ENCODE assay signal across 9 cellular contexts in the genomic region with DNA sequence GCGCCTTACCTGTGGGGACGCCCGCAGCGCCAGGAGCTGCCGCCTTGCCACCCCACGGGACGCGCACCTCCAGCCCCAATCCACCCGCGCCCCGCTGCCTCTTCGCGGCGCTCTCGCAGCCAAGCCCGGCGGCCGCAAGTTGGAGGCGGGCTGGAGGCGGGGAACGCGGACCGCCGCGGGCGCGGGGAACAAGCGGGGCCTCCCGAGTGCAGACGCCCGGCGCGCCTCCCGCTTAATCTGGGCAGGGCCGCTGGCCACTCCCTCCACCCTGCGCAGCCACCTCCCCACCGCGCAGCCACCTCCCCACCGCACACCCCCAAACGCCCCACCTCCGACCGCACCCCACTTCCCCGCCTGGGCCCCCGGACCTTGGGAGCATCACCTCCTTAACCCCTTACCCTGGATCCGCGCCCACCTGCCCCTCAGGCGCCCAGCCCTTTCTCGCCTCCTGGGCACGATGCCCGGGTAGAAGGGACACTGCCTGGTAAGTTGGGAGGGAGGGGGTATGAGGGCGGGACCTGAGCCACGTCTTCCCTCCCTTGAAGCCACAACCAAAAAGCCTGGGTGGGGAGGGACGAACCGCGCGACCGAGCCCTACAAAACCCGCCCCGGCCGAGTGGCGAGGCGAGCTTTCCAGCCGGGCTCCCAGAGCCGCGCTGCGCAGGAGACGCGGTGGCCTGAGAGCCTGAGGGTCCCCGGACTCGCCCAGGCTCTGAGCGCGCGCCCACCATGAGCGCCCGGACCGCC. TPM values are rescaled to one million over a fixed set of nuclear protein-coding genes. Genes with fewer than 3 reads are reported as not detected.
DNase-seq lines count a peak whose midpoint lies in the region; ATAC-seq, FAIRE-seq and TF ChIP-seq lines count a peak whose summit lies in the region.
"Had no signal": no experiment of that assay in that cellular context is flagged by ENCODE, and none has a peak within 500 bp of the region (broad histone marks: within the 10 kb centered on the region; RNA-seq: fewer than 3 reads in every experiment).

A gene (plus strand): TSS at position 627 of the 747 bp plus-strand sequence. CDS start 103 bp downstream, at position 730.
A gene (minus strand): TSS at position 208 of the 747 bp plus-strand sequence. CDS start 16,722 bp downstream, outside the sequence.

- H3K36me3 Mint-ChIP-seq in activated naive CD4-positive, alpha-beta T cell treated with anti-CD3 and anti-CD28 coated beads for 36 hours (ENCODE audit: low read depth): no peaks in the 10 kb centered on the region
- H3K36me3 Mint-ChIP-seq in H9 (ENCODE audit: insufficient read depth in 1 of 3, low read depth in 3 of 3): no peaks in the 10 kb centered on the region; a peak in 1 of 7 replicates

- H3K27ac Mint-ChIP-seq in activated naive CD4-positive, alpha-beta T cell treated with anti-CD3 and anti-CD28 coated beads for 36 hours: no peak within 1 kb of the TSS
- H3K27ac Mint-ChIP-seq in H9: no peak within 1 kb of the TSS

- POLR2A ChIA-PET in GM12878 (lab: Charles Lee): no interaction called here

- H3K27me3 ChIP-seq in H9 (ENCODE audit: insufficient read depth, low read length): peaks cover 6% of the 10 kb centered on the region; the same call in 1 of the 2 replicates
- H3K27me3 ChIP-seq in MM.1S (replicated peaks; ENCODE audit: insufficient read depth, low read length): no peaks in the 10 kb centered on the region
- H3K27me3 ChIP-seq in GM12878 (replicated peaks in 1 of 2; ENCODE audit: control insufficient read depth in 2 of 2, insufficient read depth in 2 of 2, low read length in 1 of 2): peaks cover 0 to 2% of the 10 kb centered on the region in 2 experiments; a peak in 2 of 4 replicates
- H3K27me3 ChIP-seq in kidney epithelial cell (ENCODE audit: control insufficient read depth, insufficient read depth, low read length): no peaks in the 10 kb centered on the region
- peaks cover 11 to 22% (median 17%) of the 10 kb centered on the region in 5 donors for H3K27me3 ChIP-seq in subcutaneous abdominal adipose tissue (ENCODE audit: control insufficient read depth in 5 of 5, insufficient read depth in 4 of 5, low read length in 5 of 5)

- H3K9me2 ChIP-seq in MM.1S (replicated peaks; ENCODE audit: insufficient read depth, low read length): no peaks in the 10 kb centered on the region

- no peaks in the 10 kb centered on the region for H3K79me1 ChIP-seq in H9 (ENCODE audit: insufficient read depth, low read depth, low read length, poor library complexity, severe bottlenecking)

- H3K4me1 Mint-ChIP-seq in activated naive CD4-positive, alpha-beta T cell treated with anti-CD3 and anti-CD28 coated beads for 36 hours (ENCODE audit: low read depth): peaks cover 4% of the 10 kb centered on the region
- peaks cover 10 to 19% of the 10 kb centered on the region in 2 experiments for H3K4me1 Mint-ChIP-seq in H9

- WGBS in H9 (ENCODE audit: extremely low coverage, insufficient read length, low lambda C conversion rate): no CpG with 5 or more reads among the region's 76 CpGs
- WGBS in GM12878 (ENCODE audit: insufficient coverage, insufficient replicate concordance, low lambda C conversion rate, missing lambda C conversion rate): under 1% methylated on average over 63 of the region's 76 CpGs

- in situ Hi-C loops in GM12878 (cut with MboI): no loop called here

- H2BK120ac ChIP-seq in H9 (ENCODE audit: low read depth, low read length, poor library complexity, severe bottlenecking): no peak within 1 kb of the TSS

- no peaks in the 10 kb centered on the region; the same call in 1 of the 2 replicates for H3K4me1 ChIP-seq in H9 (ENCODE audit: insufficient read depth, low read length)
- H3K4me1 ChIP-seq in MM.1S (ENCODE audit: low read length): peaks cover 30% of the 10 kb centered on the region
- H3K4me1 ChIP-seq in GM12878 (ENCODE audit: control insufficient read depth, insufficient read depth, low read length): no peaks in the 10 kb centered on the region
- peaks cover 0 to 24% (median 19%) of the 10 kb centered on the region in 5 donors for H3K4me1 ChIP-seq in subcutaneous abdominal adipose tissue (ENCODE audit: control insufficient read depth in 5 of 5, insufficient read depth in 5 of 5, low read length in 5 of 5)

- no peak for FAIRE-seq in GM12878 (lab: Jason Lieb, UNC)

- H3K36me3 ChIP-seq in MM.1S (replicated peaks; ENCODE audit: insufficient read depth, low read length) (no peaks in the 10 kb centered on the region), GM12878 (ENCODE audit: control insufficient read depth in 2 of 2, insufficient read depth in 2 of 2, low read length in 1 of 2) (no peaks in the 10 kb centered on the region), kidney epithelial cell (ENCODE audit: control insufficient read depth, insufficient read depth, low read length) (no peaks in the 10 kb centered on the region), subcutaneous abdominal adipose tissue (ENCODE audit: control insufficient read depth in 5 of 5, insufficient read depth in 5 of 5, low read length in 5 of 5) (no peaks in the 10 kb centered on the region)

- peak within 1 kb of the TSS; percentile 56 for H3K4me3 Mint-ChIP-seq in activated naive CD4-positive, alpha-beta T cell treated with anti-CD3 and anti-CD28 coated beads for 36 hours
- peak within 1 kb of the TSS; percentile 74 to 86 for H3K4me3 Mint-ChIP-seq in H9

- CTCF ChIA-PET in activated naive CD4-positive, alpha-beta T cell treated with anti-CD3 and anti-CD28 coated beads for 36 hours (lab: Charles Lee): no interaction called here
- CTCF ChIA-PET in GM12878 (lab: Yijun Ruan, JAX): no interaction called here

- H3K4me3 ChIP-seq in MM.1S (ENCODE audit: low read length) (peak within 1 kb of the TSS; percentile 98), GM12878 (peak within 1 kb of the TSS; percentile 85), kidney epithelial cell (ENCODE audit: low read depth, low read length) (peak within 1 kb of the TSS; percentile 66), subcutaneous abdominal adipose tissue (ENCODE audit: low read depth in 1 of 5, low read length in 5 of 5) (peak within 1 kb of the TSS in 4 of 5 donors; percentile 44 to 65 (median 54))

- H3K9ac ChIP-seq in H9 (ENCODE audit: extremely low read depth, insufficient read length, low read length) (no peak within 1 kb of the TSS), MM.1S (ENCODE audit: low read length) (peak within 1 kb of the TSS; percentile 92), GM12878 (ENCODE audit: control insufficient read depth, insufficient read depth, low read length) (peak within 1 kb of the TSS; percentile 65; the same call in 1 of the 2 replicates), subcutaneous abdominal adipose tissue (ENCODE audit: low read length in 5 of 5) (no peak within 1 kb of the TSS)

- TF ChIP-seq CTCF in H9 (conservative IDR thresholded peaks at IDR 0.05) (no peak), MM.1S (IDR thresholded peaks at IDR 0.05; ENCODE audit: low read length) (no peak), GM12878 (IDR thresholded peaks at IDR 0.05 in 2 of 3, conservative IDR thresholded peaks at IDR 0.05 in 1 of 3; ENCODE audit: control insufficient read depth in 2 of 3, extremely low read depth in 1 of 3, insufficient read depth in 1 of 3, low read depth in 3 of 3, low read length in 3 of 3) (no peak), kidney epithelial cell (IDR thresholded peaks at IDR 0.05; ENCODE audit: insufficient read depth, low read length, poor library complexity, severe bottlenecking) (no peak)

- H3K9me3 ChIP-seq in H9 (ENCODE audit: control insufficient read depth, low read depth, low read length) (no peaks in the 10 kb centered on the region), MM.1S (replicated peaks; ENCODE audit: insufficient read depth, low read length) (no peaks in the 10 kb centered on the region), GM12878 (replicated peaks; ENCODE audit: control insufficient read depth, insufficient read depth, low read length) (no peaks in the 10 kb centered on the region; the same call in 2 of the 3 replicates), subcutaneous abdominal adipose tissue (ENCODE audit: control insufficient read depth in 5 of 5, low read length in 5 of 5) (peaks cover 3 to 10% (median 7%) of the 10 kb centered on the region in 5 donors)

- peak; percentile 65 for TF ChIP-seq POLR2A in GM12878 (IDR thresholded peaks at IDR 0.05; ENCODE audit: low read depth, low read length)

- no peak for TF ChIP-seq EP300 in GM12878 (IDR thresholded peaks at IDR 0.05; ENCODE audit: borderline replicate concordance in 1 of 2, control insufficient read depth in 1 of 2, low read depth in 2 of 2, low read length in 2 of 2)

- no peak within 1 kb of the TSS for H4K5ac ChIP-seq in H9 (ENCODE audit: insufficient read length, low read depth, low read length)

- H2BK5ac ChIP-seq in H9 (ENCODE audit: insufficient read length, low read length): no peak within 1 kb of the TSS

- H3K79me2 ChIP-seq in H9 (ENCODE audit: insufficient read depth, low read length) (no peaks in the 10 kb centered on the region), MM.1S (ENCODE audit: low read length) (peaks cover 55% of the 10 kb centered on the region), GM12878 (ENCODE audit: control insufficient read depth, insufficient read depth, low read length) (peaks cover 2% of the 10 kb centered on the region)

- ATAC-seq in GM12878: peak; percentile 82

- H4K8ac ChIP-seq in H9 (replicated peaks; ENCODE audit: insufficient read length, low read depth, low read length): no peak within 1 kb of the TSS

- no peak for TF ChIP-seq RAD21 in GM12878 (IDR thresholded peaks at IDR 0.05; ENCODE audit: insufficient read depth, low read depth, low read length)

- no peak within 1 kb of the TSS for H3T11ph ChIP-seq in H9 (ENCODE audit: low read length)

- RAD21 ChIA-PET in GM12878 (lab: Charles Lee; ENCODE audit: unreplicated experiment): no interaction called here

- SMC1A ChIA-PET in GM12878 (lab: Charles Lee; ENCODE audit: uncharacterized antibody, unreplicated experiment): no interaction called here

- intact Hi-C loops in activated naive CD4-positive, alpha-beta T cell treated with anti-CD3 and anti-CD28 coated beads for 36 hours (cut with micrococcal nuclease): no loop called here
- intact Hi-C loops in GM12878 (cut with micrococcal nuclease; ENCODE audit: unreplicated experiment): no loop called here

- no peak within 1 kb of the TSS; the same call in 1 of the 2 replicates for H3K14ac ChIP-seq in H9 (ENCODE audit: insufficient read depth, low read length)

- H3K23me2 ChIP-seq in H9 (ENCODE audit: insufficient read length, low read depth, low read length, poor library complexity, severe bottlenecking): peaks cover 14% of the 10 kb centered on the region

- H3K27me3 Mint-ChIP-seq in activated naive CD4-positive, alpha-beta T cell treated with anti-CD3 and anti-CD28 coated beads for 36 hours (ENCODE audit: low read depth): peaks cover 62% of the 10 kb centered on the region
- H3K27me3 Mint-ChIP-seq in H9 (ENCODE audit: low read depth): peaks cover 59% of the 10 kb centered on the region

- no peak within 1 kb of the TSS for H2BK12ac ChIP-seq in H9 (ENCODE audit: insufficient read length, low read depth, low read length)

- H3K18ac ChIP-seq in H9 (ENCODE audit: insufficient read length, low read depth, low read length): no peak within 1 kb of the TSS

- H2BK20ac ChIP-seq in H9 (ENCODE audit: low read depth, low read length, poor library complexity, severe bottlenecking): no peak within 1 kb of the TSS

- H3K27ac ChIP-seq in H9 (ENCODE audit: insufficient read length, low read depth, low read length) (no peak within 1 kb of the TSS), MM.1S (ENCODE audit: low read length) (peak within 1 kb of the TSS; percentile 95), GM12878 (ENCODE audit: control insufficient read depth, insufficient read depth) (peak within 1 kb of the TSS; percentile 69), subcutaneous abdominal adipose tissue (ENCODE audit: low read depth, low read length) (no peak within 1 kb of the TSS)

- no peaks in the 10 kb centered on the region for H4K20me1 ChIP-seq in H9 (ENCODE audit: control insufficient read depth, insufficient read depth, insufficient read length)
- H4K20me1 ChIP-seq in MM.1S (ENCODE audit: insufficient read depth, low read length): no peaks in the 10 kb centered on the region
- no peaks in the 10 kb centered on the region for H4K20me1 ChIP-seq in GM12878 (ENCODE audit: control insufficient read depth, insufficient read depth)

- H3K4me2 ChIP-seq in H9 (ENCODE audit: insufficient read depth, insufficient read length, low read length) (peak within 1 kb of the TSS; percentile 73), MM.1S (ENCODE audit: low read depth, low read length) (peak within 1 kb of the TSS; percentile 94), GM12878 (ENCODE audit: control insufficient read depth, insufficient read depth) (peak within 1 kb of the TSS; percentile 89)

- no peak within 1 kb of the TSS for H3K4ac ChIP-seq in H9 (ENCODE audit: low read depth, low read length)

- H2BK15ac ChIP-seq in H9 (ENCODE audit: low read depth, low read length): no peak within 1 kb of the TSS

- BruUV-seq in GM12878 (replicated peaks; lab: Mats Ljungman, UMichigan): no TSS peak

- no peak within 1 kb of the TSS for H3K23ac ChIP-seq in H9 (ENCODE audit: insufficient read length, low read depth, low read length)

- H2AFZ ChIP-seq in H9 (ENCODE audit: low read length): no peak within 1 kb of the TSS
- H2AFZ ChIP-seq in MM.1S (ENCODE audit: low read length): peak within 1 kb of the TSS; percentile 95
- H2AFZ ChIP-seq in GM12878 (ENCODE audit: control insufficient read depth, low read depth, low read length): peak within 1 kb of the TSS; percentile 81

- peaks cover 3% of the 10 kb centered on the region for H3K9me3 Mint-ChIP-seq in activated naive CD4-positive, alpha-beta T cell treated with anti-CD3 and anti-CD28 coated beads for 36 hours
- no peaks in the 10 kb centered on the region; a peak in 1 of 5 replicates for H3K9me3 Mint-ChIP-seq in H9

- no peak within 1 kb of the TSS for H2AK5ac ChIP-seq in H9 (ENCODE audit: insufficient read length, low read length)

- peak; percentile 8 for DNase-seq in activated naive CD4-positive, alpha-beta T cell treated with anti-CD3 and anti-CD28 coated beads for 36 hours
- no peak for DNase-seq in activated naive CD4-positive, alpha-beta T cell (lab: John Stamatoyannopoulos, UW)
- DNase-seq in H9 (peak; percentile 47), MM.1S (peak; percentile 81), GM12878 (ENCODE audit: low read depth, low spot score) (no peak), kidney epithelial cell (ENCODE audit: low read depth) (no peak), SHP77 (lab: John Stamatoyannopoulos, UW) (no peak)

- H3K56ac ChIP-seq in H9 (ENCODE audit: insufficient read length, low read depth, low read length): no peak within 1 kb of the TSS

- peaks cover 23% of the 10 kb centered on the region for H3F3A ChIP-seq in MM.1S (ENCODE audit: insufficient read depth, low read length)

- H4K91ac ChIP-seq in H9 (ENCODE audit: insufficient read length, low read depth, low read length): no peak within 1 kb of the TSS

RNA-seq across cellular contexts. Expression of the first gene that starts in this region (rescaled TPM):
- not detected for total RNA-seq in activated naive CD4-positive, alpha-beta T cell treated with anti-CD3 and anti-CD28 coated beads for 36 hours
- total RNA-seq in H9 (2021) (0.15 and 0.64 TPM in 2 replicates), GM12878 (2014; rRNA removed) (7.9 and 11.6 TPM in 2 replicates), GM12878 (2014; rRNA removed; fragmentation: Illumina TruSeq; extraction: Trizol) (7.3 and 8.0 TPM in 2 replicates), GM12878 (2021) (4.3 and 5.3 TPM in 2 replicates), kidney epithelial cell (0.96 and 2.3 TPM in 2 replicates)
- not detected in 2 replicates for total RNA-seq in GM12878 (2013; cell fraction: nucleolus; rRNA removed)
- polyA plus RNA-seq in GM12878 (2011; ENCODE audit: low read depth): 3.8 TPM
- polyA plus RNA-seq in GM12878 (2011; rRNA removed) (0.33 and 0.34 TPM in 2 replicates), GM12878 (2014; fragmentation: Illumina TruSeq; extraction: Trizol) (6.7 and 7.6 TPM in 2 replicates), GM12878 (2014; fragmentation: Nextera tagmentation; extraction: Ambion mirVana) (1 to 10 TPM in 1 of 2 experiments, under 1 TPM in 1; 0.68 to 1.3 TPM), GM12878 (2014; rRNA removed) (7.3 and 10.5 TPM in 2 replicates), GM12878 (2016; fragmentation: Nextera tagmentation; extraction: Ambion mirVana) (1 to 10 TPM; 2.1 to 2.4 TPM)
- polyA plus RNA-seq in GM12878 (2011; cell fraction: cytosol; rRNA removed): 0.08 and 0.15 TPM in 2 replicates
- polyA plus RNA-seq in GM12878 (2011; cell fraction: nucleus; rRNA removed): 0.97 and 1.2 TPM in 2 replicates
- polyA plus RNA-seq in GM12878 (2012): 6.9 and 9.3 TPM in 2 replicates
- 0.05 TPM in 1 of 2 replicates, not detected in the other for polyA minus RNA-seq in GM12878 (2011; rRNA and poly(A)+ RNA removed)
- polyA minus RNA-seq in GM12878 (2011; cell fraction: cytosol; rRNA and poly(A)+ RNA removed): not detected in 2 replicates
- 0.48 and 0.73 TPM in 2 replicates for polyA minus RNA-seq in GM12878 (2011; cell fraction: nucleus; rRNA and poly(A)+ RNA removed)
- total RNA-seq: lung microvascular endothelial cell had no signal

RNA-seq across cellular contexts. Expression of the second gene that starts in this region (rescaled TPM):
- total RNA-seq in activated naive CD4-positive, alpha-beta T cell treated with anti-CD3 and anti-CD28 coated beads for 36 hours: not detected
- 0.92 and 1.2 TPM in 2 replicates for total RNA-seq in H9 (2021)
- total RNA-seq in GM12878 (2013; cell fraction: nucleolus; rRNA removed): 0.08 and 0.27 TPM in 2 replicates
- 2.4 and 2.5 TPM in 2 replicates for total RNA-seq in GM12878 (2014; rRNA removed)
- 2.0 and 2.6 TPM in 2 replicates for total RNA-seq in GM12878 (2014; rRNA removed; fragmentation: Illumina TruSeq; extraction: Trizol)
- total RNA-seq in GM12878 (2021): 3.4 and 4.0 TPM in 2 replicates
- 1.1 TPM for polyA plus RNA-seq in GM12878 (2011; ENCODE audit: low read depth)
- polyA plus RNA-seq in GM12878 (2011; rRNA removed): 0.19 and 0.26 TPM in 2 replicates
- polyA plus RNA-seq in GM12878 (2011; cell fraction: cytosol; rRNA removed): 0.06 and 0.08 TPM in 2 replicates
- 0.28 and 0.31 TPM in 2 replicates for polyA plus RNA-seq in GM12878 (2011; cell fraction: nucleus; rRNA removed)
- 1.8 and 2.0 TPM in 2 replicates for polyA plus RNA-seq in GM12878 (2012)
- polyA plus RNA-seq in GM12878 (2014; fragmentation: Illumina TruSeq; extraction: Trizol): 2.3 and 2.4 TPM in 2 replicates
- under 1 TPM; 0.42 to 0.48 TPM for polyA plus RNA-seq in GM12878 (2014; fragmentation: Nextera tagmentation; extraction: Ambion mirVana)
- polyA plus RNA-seq in GM12878 (2014; rRNA removed): 1.9 TPM in 2 replicates
- polyA plus RNA-seq in GM12878 (2016; fragmentation: Nextera tagmentation; extraction: Ambion mirVana): 1 to 10 TPM; 2.2 to 2.7 TPM
- 0.15 TPM in 2 replicates for polyA minus RNA-seq in GM12878 (2011; rRNA and poly(A)+ RNA removed)
- polyA minus RNA-seq in GM12878 (2011; cell fraction: cytosol; rRNA and poly(A)+ RNA removed): 0.13 and 0.31 TPM in 2 replicates
- polyA minus RNA-seq in GM12878 (2011; cell fraction: nucleus; rRNA and poly(A)+ RNA removed): 0.12 and 0.29 TPM in 2 replicates
- 3.4 and 4.0 TPM in 2 replicates for total RNA-seq in kidney epithelial cell
- total RNA-seq: lung microvascular endothelial cell had no signal

Comparison
In these comparisons a context has a peak if more than half of its experiments do, and no peak if none do; other contexts are left out.
1. Peak in DNase-seq in activated naive CD4-positive, alpha-beta T cell treated with anti-CD3 and anti-CD28 coated beads for 36 hours; RNA of the genes that start here not detected or under 1 TPM.
2. DNase-seq: peak in H9 (single experiment) and MM.1S (single experiment); none in activated naive CD4-positive, alpha-beta T cell (0 of 4), GM12878 (single experiment), kidney epithelial cell (single experiment) and SHP77 (0 of 2).
3. H3K27ac ChIP-seq: peak in MM.1S (single experiment) and GM12878 (single experiment); none in H9 (single experiment) and subcutaneous abdominal adipose tissue (single experiment).
4. H3K9ac ChIP-seq: peak in MM.1S (single experiment) and GM12878 (single experiment); none in H9 (single experiment) and subcutaneous abdominal adipose tissue (0 of 5).
5. Peak in every context shown above with its lines, with median percentiles within 50 percentile points of each other: H3K4me2 ChIP-seq and H3K4me3 ChIP-seq.